ENCODE assay signal across 1 cellular context in genomic region chr12:124370384-124370783, GRCh38.
TF ChIP-seq lines count a peak whose summit lies in the region.

No MANE protein-coding gene starts in this region.

TF ChIP-seq in liver, 16 proteins besides CTCF, POLR2A, EP300 and RAD21 (continued from another document):
- TF ChIP-seq, protein P1, sequence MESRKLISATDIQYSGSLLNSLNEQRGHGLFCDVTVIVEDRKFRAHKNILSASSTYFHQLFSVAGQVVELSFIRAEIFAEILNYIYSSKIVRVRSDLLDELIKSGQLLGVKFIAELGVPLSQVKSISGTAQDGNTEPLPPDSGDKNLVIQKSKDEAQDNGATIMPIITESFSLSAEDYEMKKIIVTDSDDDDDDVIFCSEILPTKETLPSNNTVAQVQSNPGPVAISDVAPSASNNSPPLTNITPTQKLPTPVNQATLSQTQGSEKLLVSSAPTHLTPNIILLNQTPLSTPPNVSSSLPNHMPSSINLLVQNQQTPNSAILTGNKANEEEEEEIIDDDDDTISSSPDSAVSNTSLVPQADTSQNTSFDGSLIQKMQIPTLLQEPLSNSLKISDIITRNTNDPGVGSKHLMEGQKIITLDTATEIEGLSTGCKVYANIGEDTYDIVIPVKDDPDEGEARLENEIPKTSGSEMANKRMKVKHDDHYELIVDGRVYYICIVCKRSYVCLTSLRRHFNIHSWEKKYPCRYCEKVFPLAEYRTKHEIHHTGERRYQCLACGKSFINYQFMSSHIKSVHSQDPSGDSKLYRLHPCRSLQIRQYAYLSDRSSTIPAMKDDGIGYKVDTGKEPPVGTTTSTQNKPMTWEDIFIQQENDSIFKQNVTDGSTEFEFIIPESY (IDR thresholded peaks at IDR 0.05): no peak
- no peak for TF ChIP-seq HNF4A (conservative IDR thresholded peaks at IDR 0.05)
- no peak for TF ChIP-seq GABPA (IDR thresholded peaks at IDR 0.05 in 1 of 2, conservative IDR thresholded peaks at IDR 0.05 in 1 of 2)
TF ChIP-seq in liver: peak in this region for 0.
